ENCODE assay signal across 12 cellular contexts in the genomic region with DNA sequence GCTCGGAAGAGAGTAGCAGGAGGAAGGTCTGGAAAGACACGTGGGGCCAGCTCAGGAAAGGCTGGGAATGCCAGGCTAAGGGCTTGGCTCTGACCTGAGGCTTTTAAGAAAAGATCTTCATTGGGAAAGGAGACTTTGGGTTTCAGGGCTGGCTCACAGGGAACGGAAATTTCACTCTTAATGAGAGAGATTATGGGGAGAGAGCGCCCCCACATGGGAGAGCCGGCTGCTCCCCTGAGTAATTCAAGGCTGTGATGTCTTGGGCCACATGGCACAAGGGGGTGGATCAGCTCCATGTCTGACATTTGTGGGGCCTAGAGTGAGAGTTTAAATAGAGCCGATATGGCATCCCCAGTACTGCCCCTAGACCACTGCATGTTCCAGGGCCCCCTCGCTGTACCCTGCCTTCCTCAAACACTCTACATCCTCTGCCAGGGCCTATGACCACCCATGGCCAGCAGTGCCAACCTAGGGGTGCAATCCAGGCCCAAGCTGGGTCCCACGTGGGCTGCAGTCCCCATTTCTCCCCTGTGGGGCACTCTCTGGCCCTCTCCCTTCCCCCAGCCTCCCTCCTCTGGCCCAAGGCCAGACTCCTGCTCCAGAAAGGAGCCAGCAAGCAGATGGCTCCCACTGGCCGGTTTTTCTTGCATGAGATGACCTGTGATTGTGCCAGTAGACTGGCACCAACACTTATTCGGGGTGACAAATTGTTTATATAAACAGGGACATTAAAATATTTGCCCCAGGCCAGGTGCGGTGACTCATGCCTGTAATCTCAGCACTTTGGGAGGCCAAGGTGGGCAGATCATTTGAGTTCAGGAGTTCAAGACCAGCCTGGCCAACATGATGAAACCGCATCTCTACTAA.
A peak's percentile ranks its signal among the peaks of the same experiment; 100 is the strongest.
DNase-seq lines count a peak whose midpoint lies in the region; ATAC-seq, FAIRE-seq and TF ChIP-seq lines count a peak whose summit lies in the region.
"Had no signal": no experiment of that assay in that cellular context is flagged by ENCODE, and none has a peak within 500 bp of the region (broad histone marks: within the 10 kb centered on the region; RNA-seq: fewer than 3 reads in every experiment).

No MANE protein-coding gene starts in this region.

- no peak overlapping the region for H2AFZ ChIP-seq in hepatocyte

- H3K36me3 ChIP-seq in hepatocyte (replicated peaks; ENCODE audit: insufficient read depth, low read depth), result no peaks in the 10 kb centered on the region
- H3K36me3 ChIP-seq: heart right ventricle, stomach had no signal

- no peaks in the 10 kb centered on the region for H3K79me2 ChIP-seq in hepatocyte

- H3K4me3 Mint-ChIP-seq in activated T-helper 17 cell treated with anti-CD3 and anti-CD28 coated beads, Interleukin-2, amount 50 U/mL, for 72 hours, result no peak overlapping the region
- H3K4me3 Mint-ChIP-seq: activated T-helper 1 cell treated with anti-CD3 and anti-CD28 coated beads, Interleukin-12 subunit alpha, Interleukin-12 subunit beta, Interleukin-2, Interleukin-4 antibody, amounts not matched to agents 30 ng/mL and 10 ng/mL and 1 ng/mL, durations not matched to agents 14 hours and 24 hours and 36 hours; dendritic cell treated with granulocyte-macrophage colony-stimulating factor and Interleukin-4, amounts not matched to agents 40 ng/mL and 50 ng/mL, for 4 days had no signal

- no peak overlapping the region for H3K4me3 ChIP-seq in hepatocyte
- H3K4me3 ChIP-seq: heart right ventricle, stomach had no signal

- DNase-seq in DMS 273 (lab: John Stamatoyannopoulos, UW; ENCODE audit: unreplicated experiment) (peak; percentile 82), GM12891 (ENCODE audit: insufficient read length, low spot score) (peak; percentile 43), NCI-H446 (lab: John Stamatoyannopoulos, UW) (peak; percentile 39 to 80), hepatocyte (ENCODE audit: low spot score) (peak; percentile 50), activated gamma-delta T cell (lab: John Stamatoyannopoulos, UW) (no peak)
- DNase-seq: heart right ventricle, stomach had no signal

- H3K27me3 Mint-ChIP-seq in activated T-helper 17 cell treated with anti-CD3 and anti-CD28 coated beads, Interleukin-2, amount 50 U/mL, for 72 hours, result peaks cover 20% of the 10 kb centered on the region

- H3K4me2 ChIP-seq in hepatocyte, result no peak overlapping the region

- WGBS in hepatocyte (ENCODE audit: low lambda C conversion rate, missing lambda C conversion rate), result 58% methylated on average over 12 of the region's 12 CpGs

- H3K4me1 Mint-ChIP-seq in activated T-helper 17 cell treated with anti-CD3 and anti-CD28 coated beads, Interleukin-2, amount 50 U/mL, for 72 hours, result no peaks in the 10 kb centered on the region

- H4K20me1 ChIP-seq in hepatocyte (ENCODE audit: insufficient read depth, poor library complexity, severe bottlenecking), result no peaks in the 10 kb centered on the region

- no peaks in the 10 kb centered on the region for H3K9me2 ChIP-seq in hepatocyte (replicated peaks; ENCODE audit: insufficient read depth)

- H3K27ac ChIP-seq in hepatocyte, result no peak overlapping the region
- H3K27ac ChIP-seq: heart right ventricle, stomach had no signal

- TF ChIP-seq POLR2A in GM12891 (IDR thresholded peaks at IDR 0.05; ENCODE audit: low read depth, low read length), result no peak

- no peak overlapping the region for H3K27ac Mint-ChIP-seq in activated T-helper 17 cell treated with anti-CD3 and anti-CD28 coated beads, Interleukin-2, amount 50 U/mL, for 72 hours
- H3K27ac Mint-ChIP-seq: activated T-helper 1 cell treated with anti-CD3 and anti-CD28 coated beads, Interleukin-12 subunit alpha, Interleukin-12 subunit beta, Interleukin-2, Interleukin-4 antibody, amounts not matched to agents 30 ng/mL and 10 ng/mL and 1 ng/mL, durations not matched to agents 14 hours and 24 hours and 36 hours; dendritic cell treated with granulocyte-macrophage colony-stimulating factor and Interleukin-4, amounts not matched to agents 40 ng/mL and 50 ng/mL, for 4 days had no signal

- H3K27me3 ChIP-seq in hepatocyte, result no peaks in the 10 kb centered on the region
- H3K27me3 ChIP-seq: stomach had no signal

- peak; percentile 62 for FAIRE-seq in GM12891 (lab: Jason Lieb, UNC)

- ATAC-seq in HG02852 (IDR thresholded peaks at IDR 0.05; ENCODE audit: unreplicated experiment), result no peak
- ATAC-seq in activated T-helper 17 cell treated with anti-CD3 and anti-CD28 coated beads, Interleukin-2, amount 50 U/mL, for 72 hours (replicated peaks), result no peak
- ATAC-seq in HG03280 (IDR thresholded peaks at IDR 0.05; ENCODE audit: unreplicated experiment), result no peak
- ATAC-seq: heart right ventricle had no signal

- H3K4me1 ChIP-seq in hepatocyte (ENCODE audit: insufficient read depth), result no peaks in the 10 kb centered on the region
- H3K4me1 ChIP-seq: heart right ventricle, stomach had no signal

- no peaks in the 10 kb centered on the region for H3K9me3 ChIP-seq in hepatocyte (ENCODE audit: low read depth)
- H3K9me3 ChIP-seq: heart right ventricle had no signal

- peak; percentile 44 for TF ChIP-seq CTCF in hepatocyte (IDR thresholded peaks at IDR 0.05; ENCODE audit: poor library complexity)

- H3K9me3 Mint-ChIP-seq in activated T-helper 17 cell treated with anti-CD3 and anti-CD28 coated beads, Interleukin-2, amount 50 U/mL, for 72 hours, result no peaks in the 10 kb centered on the region
- H3K9me3 Mint-ChIP-seq: activated T-helper 1 cell treated with anti-CD3 and anti-CD28 coated beads, Interleukin-12 subunit alpha, Interleukin-12 subunit beta, Interleukin-2, Interleukin-4 antibody, amounts not matched to agents 30 ng/mL and 10 ng/mL and 1 ng/mL, durations not matched to agents 14 hours and 24 hours and 36 hours; dendritic cell treated with granulocyte-macrophage colony-stimulating factor and Interleukin-4, amounts not matched to agents 40 ng/mL and 50 ng/mL, for 4 days had no signal

- no peaks in the 10 kb centered on the region for H3K36me3 Mint-ChIP-seq in activated T-helper 17 cell treated with anti-CD3 and anti-CD28 coated beads, Interleukin-2, amount 50 U/mL, for 72 hours (ENCODE audit: low read depth)

TF ChIP-seq in GM12891, 5 proteins besides CTCF, POLR2A, EP300 and RAD21:
- TF ChIP-seq POU2F2 (IDR thresholded peaks at IDR 0.05; ENCODE audit: low read depth, low read length) (no peak), TAF1 (IDR thresholded peaks at IDR 0.05; ENCODE audit: low read depth, low read length) (no peak), SPI1 (IDR thresholded peaks at IDR 0.05; ENCODE audit: low read depth, low read length) (no peak), PAX5 (IDR thresholded peaks at IDR 0.05; ENCODE audit: insufficient read depth, low read length, severe bottlenecking) (no peak), POLR2AphosphoS5 (IDR thresholded peaks at IDR 0.05; ENCODE audit: low read depth, low read length) (no peak)
